ENCODE assay signal across 11 cellular contexts in the genomic region with DNA sequence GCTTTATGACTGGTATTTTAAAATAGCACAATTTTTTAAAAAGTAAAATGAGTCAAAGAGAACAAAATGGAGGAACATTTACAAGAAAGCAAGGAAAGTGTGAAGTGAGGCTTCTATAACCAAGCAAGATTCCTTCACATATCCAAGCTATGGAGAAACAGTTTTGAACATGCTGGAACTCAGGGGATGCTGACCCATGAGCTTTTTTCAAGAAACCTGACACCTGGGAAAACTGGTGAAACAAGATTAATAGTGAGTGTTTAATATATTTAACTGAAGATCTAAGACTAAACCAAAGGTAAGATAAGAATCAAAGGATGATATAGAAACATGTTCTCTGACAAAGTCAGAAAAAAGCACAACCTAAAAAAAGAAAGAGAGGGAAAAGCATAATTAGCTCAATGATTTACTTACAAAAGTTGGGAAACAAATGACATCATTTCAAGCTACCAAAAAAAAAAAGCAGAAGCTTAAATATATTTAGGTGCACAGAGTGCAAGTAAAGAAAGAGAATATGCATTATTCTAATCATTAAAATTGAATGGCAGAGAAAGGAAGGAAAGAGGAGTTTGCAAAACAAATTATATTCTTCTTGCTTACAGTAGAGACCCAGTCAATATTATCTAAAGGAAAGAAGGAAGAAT. TPM values are rescaled to one million over a fixed set of nuclear protein-coding genes. Genes with fewer than 3 reads are reported as not detected.
DNase-seq lines count a peak whose midpoint lies in the region; ATAC-seq and TF ChIP-seq lines count a peak whose summit lies in the region.
"Had no signal": no experiment of that assay in that cellular context is flagged by ENCODE, and none has a peak within 500 bp of the region (broad histone marks: within the 10 kb centered on the region; RNA-seq: fewer than 3 reads in every experiment).

No MANE protein-coding gene starts in this region.

- no TSS peak for BruUV-seq in Panc1 (replicated peaks; lab: Mats Ljungman, UMichigan)

- peak overlapping the region; percentile 91 for H3K4me3 Mint-ChIP-seq in activated naive CD4-positive, alpha-beta T cell treated with anti-CD3 and anti-CD28 coated beads, Interleukin-2, amount 50 U/mL, for 24 hours

- H2AFZ ChIP-seq in hepatocyte: peak overlapping the region; percentile 55

- H3K9me2 ChIP-seq in hepatocyte (replicated peaks; ENCODE audit: insufficient read depth): no peaks in the 10 kb centered on the region

- H3K9me3 Mint-ChIP-seq in activated naive CD4-positive, alpha-beta T cell treated with anti-CD3 and anti-CD28 coated beads, Interleukin-2, amount 50 U/mL, for 24 hours: no peaks in the 10 kb centered on the region

- H3K79me2 ChIP-seq in hepatocyte: peaks cover 2% of the 10 kb centered on the region

- peak overlapping the region; percentile 89 for H3K4me2 ChIP-seq in hepatocyte

- H3K27ac Mint-ChIP-seq in activated naive CD4-positive, alpha-beta T cell treated with anti-CD3 and anti-CD28 coated beads, Interleukin-2, amount 50 U/mL, for 24 hours: peak overlapping the region; percentile 87

- H3K4me1 Mint-ChIP-seq in activated naive CD4-positive, alpha-beta T cell treated with anti-CD3 and anti-CD28 coated beads, Interleukin-2, amount 50 U/mL, for 24 hours: peaks cover 27% of the 10 kb centered on the region

- in situ Hi-C loops in Panc1 (cut with HindIII; ENCODE audit: low pct_unique_long_range_greater_than_20kb, low sequenced_read_pairs): no loop called here

- H3K27me3 ChIP-seq in Panc1 (ENCODE audit: control insufficient read depth, insufficient read depth, low read length) (no peaks in the 10 kb centered on the region), hepatocyte (no peaks in the 10 kb centered on the region), thyroid gland (no peaks in the 10 kb centered on the region), tibial nerve (no peaks in the 10 kb centered on the region), tibial artery (no peaks in the 10 kb centered on the region)

- POLR2A ChIA-PET in Panc1 (lab: Charles Lee): interaction anchor here (0.6 kb wide), 1 partner anchor 1686 kb away, joined by 3 read pairs; no protein-coding TSS in a partner anchor

- H3K27me3 Mint-ChIP-seq in activated naive CD4-positive, alpha-beta T cell treated with anti-CD3 and anti-CD28 coated beads, Interleukin-2, amount 50 U/mL, for 24 hours: no peaks in the 10 kb centered on the region

- DNase-seq in activated naive CD4-positive, alpha-beta T cell (lab: John Stamatoyannopoulos, UW): no peak
- no peak for DNase-seq in Panc1 (ENCODE audit: low read depth, low spot score)
- no peak for DNase-seq in hepatocyte (ENCODE audit: low spot score)
- no peak for DNase-seq in thyroid gland
- DNase-seq in A172 (ENCODE audit: low spot score): no peak
- DNase-seq in tibial nerve (ENCODE audit: low spot score in 2 of 2): no peak
- DNase-seq in tibial artery: no peak
- DNase-seq: COR-L47, NCI-H524 treated with DMSO at 0.1 percent for 48 hours, T-helper 9 cell had no signal

- no peak for TF ChIP-seq CTCF in Panc1 (IDR thresholded peaks at IDR 0.05)
- no peak for TF ChIP-seq CTCF in hepatocyte (IDR thresholded peaks at IDR 0.05; ENCODE audit: poor library complexity)
- TF ChIP-seq CTCF in thyroid gland (IDR thresholded peaks at IDR 0.05): no peak
- no peak for TF ChIP-seq CTCF in tibial nerve (IDR thresholded peaks at IDR 0.05)
- TF ChIP-seq CTCF in tibial artery (IDR thresholded peaks at IDR 0.05): no peak

- H3K4me1 ChIP-seq in Panc1 (ENCODE audit: control insufficient read depth, insufficient read depth, low read length) (peaks cover 8% of the 10 kb centered on the region; the same call in 1 of the 2 replicates), hepatocyte (ENCODE audit: insufficient read depth) (peaks cover 11% of the 10 kb centered on the region), thyroid gland (peaks cover 20 to 25% of the 10 kb centered on the region in 2 donors), tibial nerve (peaks cover 0 to 17% (median 3%) of the 10 kb centered on the region in 4 donors), tibial artery (peaks cover 0 to 15% (median 6%) of the 10 kb centered on the region in 4 donors)

- ATAC-seq in Panc1: no peak

- TF ChIP-seq EP300 in tibial nerve (IDR thresholded peaks at IDR 0.05): no peak

- intact Hi-C loops in Panc1 (cut with micrococcal nuclease; ENCODE audit: unreplicated experiment) (no loop called here), thyroid gland (cut with DNase I) (no loop called here), tibial artery (cut with DNase I; ENCODE audit: low total_unique reads) (no loop called here)

- CTCF ChIA-PET in Panc1 (lab: Charles Lee): no interaction called here

- H3K9me3 ChIP-seq in Panc1 (ENCODE audit: control insufficient read depth, insufficient read depth, low read depth, low read length) (no peaks in the 10 kb centered on the region), hepatocyte (ENCODE audit: low read depth) (no peaks in the 10 kb centered on the region), thyroid gland (no peaks in the 10 kb centered on the region), tibial nerve (no peaks in the 10 kb centered on the region), tibial artery (no peaks in the 10 kb centered on the region)

- H3K4me3 ChIP-seq in Panc1 (ENCODE audit: low read depth in 2 of 2, low read length in 2 of 2): no peak overlapping the region; a peak in 1 of 4 replicates
- H3K4me3 ChIP-seq in hepatocyte: no peak overlapping the region
- H3K4me3 ChIP-seq in thyroid gland (replicated peaks in 1 of 3): no peak overlapping the region
- no peak overlapping the region for H3K4me3 ChIP-seq in tibial nerve
- H3K4me3 ChIP-seq in tibial artery: no peak overlapping the region

- 0 out of 2 replicates have a peak overlapping the region, but pooled peaks have one; percentile 94 for H3K27ac ChIP-seq in Panc1 (ENCODE audit: low read length)
- H3K27ac ChIP-seq in hepatocyte: peak overlapping the region; percentile 87
- H3K27ac ChIP-seq in thyroid gland: peak overlapping the region in 2 of 3 donors; percentile 89 to 90
- H3K27ac ChIP-seq in tibial nerve: no peak overlapping the region
- H3K27ac ChIP-seq in tibial artery: no peak overlapping the region

- TF ChIP-seq POLR2A in thyroid gland (IDR thresholded peaks at IDR 0.05): no peak
- TF ChIP-seq POLR2A in tibial nerve (IDR thresholded peaks at IDR 0.05): no peak

- H3K36me3 ChIP-seq in Panc1 (ENCODE audit: control insufficient read depth, insufficient read depth, low read length): no peaks in the 10 kb centered on the region
- no peaks in the 10 kb centered on the region for H3K36me3 ChIP-seq in hepatocyte (replicated peaks; ENCODE audit: insufficient read depth, low read depth)
- no peaks in the 10 kb centered on the region for H3K36me3 ChIP-seq in thyroid gland
- H3K36me3 ChIP-seq in tibial nerve: no peaks in the 10 kb centered on the region
- H3K36me3 ChIP-seq in tibial artery: no peaks in the 10 kb centered on the region

- no peaks in the 10 kb centered on the region for H3K36me3 Mint-ChIP-seq in activated naive CD4-positive, alpha-beta T cell treated with anti-CD3 and anti-CD28 coated beads, Interleukin-2, amount 50 U/mL, for 24 hours

- H4K20me1 ChIP-seq in hepatocyte (ENCODE audit: insufficient read depth, poor library complexity, severe bottlenecking): no peaks in the 10 kb centered on the region

RNA-seq across cellular contexts. Expression of gene C7orf25, which starts 24.9 kb away (rescaled TPM):
- total RNA-seq in Panc1 (2021; ENCODE audit: unreplicated experiment) (10.0 TPM), hepatocyte (5.9 and 9.9 TPM in 2 replicates), thyroid gland (10 to 100 TPM; 12.5 to 18.9 (median 14.9) TPM), tibial nerve (10 to 100 TPM; 12.8 to 28.2 (median 14.6) TPM)
- 0.79 TPM for polyA plus RNA-seq in Panc1 (2012; ENCODE audit: insufficient read length)
- polyA plus RNA-seq in hepatocyte: 2.4 and 3.9 TPM in 2 replicates
- total RNA-seq in A172 (2014; rRNA removed; shearing (Covaris generic)): 29.2 and 46.5 TPM in 2 replicates

RNA-seq across cellular contexts. Expression of gene PSMA2, which starts 45.0 kb away (rescaled TPM):
- total RNA-seq in Panc1 (2021; ENCODE audit: unreplicated experiment) (180 TPM), hepatocyte (117 and 118 TPM in 2 replicates), thyroid gland (10 to 100 TPM; 42.2 to 71.2 (median 63.8) TPM), tibial nerve (10 to 100 TPM; 26.3 to 86.7 (median 48.7) TPM)
- 105 TPM for polyA plus RNA-seq in Panc1 (2012; ENCODE audit: insufficient read length)
- polyA plus RNA-seq in hepatocyte: 213 and 217 TPM in 2 replicates
- total RNA-seq in A172 (2014; rRNA removed; shearing (Covaris generic)): 430 and 440 TPM in 2 replicates

RNA-seq across cellular contexts. Expression of gene MRPL32, which starts 45.2 kb away (rescaled TPM):
- 52.8 TPM for total RNA-seq in Panc1 (2021; ENCODE audit: unreplicated experiment)
- polyA plus RNA-seq in Panc1 (2012; ENCODE audit: insufficient read length): 30.0 TPM
- 67.4 and 70.0 TPM in 2 replicates for total RNA-seq in hepatocyte
- 59.9 and 69.2 TPM in 2 replicates for polyA plus RNA-seq in hepatocyte
- 10 to 100 TPM; 49.4 to 68.7 (median 56.9) TPM for total RNA-seq in thyroid gland
- total RNA-seq in A172 (2014; rRNA removed; shearing (Covaris generic)): 159 and 181 TPM in 2 replicates
- total RNA-seq in tibial nerve: 10 to 100 TPM; 30.2 to 58.8 (median 34.5) TPM

Comparison
In these comparisons a context has a peak if more than half of its experiments do, and no peak if none do; other contexts are left out.
1. H3K27ac ChIP-seq: peak in Panc1 (single experiment), hepatocyte (single experiment) and thyroid gland (2 of 3); none in tibial nerve (0 of 4) and tibial artery (0 of 2).